Comparison of ENCODE assay signal across 1 cellular context in genomic region chr12:76766161-76766560, GRCh38.
TF ChIP-seq lines count a peak whose summit lies in the region.

No MANE protein-coding gene starts in this region.

TF ChIP-seq in WTC11, 78 proteins besides CTCF, POLR2A, EP300 and RAD21 (continued from another document):
- TF ChIP-seq STAT6 (CRISPR knock-in tag; conservative IDR thresholded peaks at IDR 0.05; ENCODE audit: low read depth) (no peak), USF2 (CRISPR knock-in tag; IDR thresholded peaks at IDR 0.05) (no peak), PREB (CRISPR knock-in tag; IDR thresholded peaks at IDR 0.05; ENCODE audit: borderline replicate concordance) (no peak), CREM (CRISPR knock-in tag; IDR thresholded peaks at IDR 0.05) (no peak), E2F4 (CRISPR knock-in tag; IDR thresholded peaks at IDR 0.05; ENCODE audit: borderline replicate concordance, low read depth) (no peak), FOXP4 (CRISPR knock-in tag; IDR thresholded peaks at IDR 0.05) (no peak), TEAD4 (CRISPR knock-in tag; IDR thresholded peaks at IDR 0.05) (no peak), KAT7 (CRISPR knock-in tag; IDR thresholded peaks at IDR 0.05; ENCODE audit: borderline replicate concordance) (no peak), CBFB (CRISPR knock-in tag; IDR thresholded peaks at IDR 0.05; ENCODE audit: low read depth) (no peak), CDX4 (CRISPR knock-in tag; IDR thresholded peaks at IDR 0.05; ENCODE audit: borderline replicate concordance) (no peak), ZMAT4 (CRISPR knock-in tag; IDR thresholded peaks at IDR 0.05) (no peak)
